20 cellular contexts compared by ENCODE assay signal in the genomic region with DNA sequence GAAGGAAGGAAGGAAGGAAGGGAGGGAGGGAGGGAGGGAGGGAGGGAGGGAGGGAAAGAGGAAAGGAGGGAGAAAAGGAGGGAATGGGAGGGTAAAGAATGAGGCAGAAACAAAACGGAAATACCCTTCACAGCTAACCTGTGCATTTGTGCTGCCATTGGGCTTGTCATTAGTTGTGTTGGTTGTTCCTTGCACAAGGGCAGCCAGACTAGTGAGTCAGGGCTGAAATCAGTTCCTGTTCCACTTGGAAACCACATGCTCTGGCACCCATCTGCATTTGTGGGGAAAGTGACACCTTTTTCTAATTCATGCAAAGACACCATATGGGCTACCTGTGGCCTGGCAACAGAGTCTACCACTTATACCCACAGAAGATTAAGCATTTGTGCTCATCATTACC.
DNase-seq lines count a peak whose midpoint lies in the region; ATAC-seq and TF ChIP-seq lines count a peak whose summit lies in the region.
"Had no signal": no experiment of that assay in that cellular context is flagged by ENCODE, and none has a peak within 500 bp of the region (broad histone marks: within the 10 kb centered on the region; RNA-seq: fewer than 3 reads in every experiment).

No MANE protein-coding gene starts in this region.

- no peaks in the 10 kb centered on the region for H3K4me1 Mint-ChIP-seq in Calu3 (ENCODE audit: low read depth, unreplicated experiment)
- no peaks in the 10 kb centered on the region for H3K4me1 Mint-ChIP-seq in activated CD8-positive, alpha-beta memory T cell treated with anti-CD3 and anti-CD28 coated beads, Interleukin-2, amount 10 ng/mL, durations not matched to agents 7 days and 5 days

- H3K4me3 ChIP-seq in HUES48 (ENCODE audit: low read depth, low read length): no peak overlapping the region
- no peak overlapping the region for H3K4me3 ChIP-seq in effector memory CD4-positive, alpha-beta T cell (ENCODE audit: insufficient read depth, low read depth, low read length, poor library complexity, severe bottlenecking)
- H3K4me3 ChIP-seq in WERI-Rb-1 (ENCODE audit: low read depth, low read length): no peak overlapping the region
- H3K4me3 ChIP-seq: sigmoid colon had no signal

- no peak for ATAC-seq in activated CD8-positive, alpha-beta memory T cell treated with anti-CD3 and anti-CD28 coated beads, Interleukin-2, amount 10 ng/mL, durations not matched to agents 7 days and 5 days
- ATAC-seq: left cardiac atrium; stimulated activated naive CD8-positive, alpha-beta T cell treated with anti-CD3 and anti-CD28 coated beads, Interleukin-15, Interleukin-2, amounts not matched to agents 100 U/mL and 50 U/mL, for 24 hours had no signal

- H3K27ac ChIP-seq in HUES48 (ENCODE audit: low read depth, low read length) (peak overlapping the region; percentile 65), WERI-Rb-1 (no peak overlapping the region)
- no peak overlapping the region for H3K27ac ChIP-seq in effector memory CD4-positive, alpha-beta T cell (ENCODE audit: insufficient read depth, low read length, poor library complexity, severe bottlenecking)
- H3K27ac ChIP-seq: sigmoid colon had no signal

- H3K27me3 Mint-ChIP-seq in Calu3 (ENCODE audit: unreplicated experiment): no peaks in the 10 kb centered on the region
- H3K27me3 Mint-ChIP-seq in activated CD8-positive, alpha-beta memory T cell treated with anti-CD3 and anti-CD28 coated beads, Interleukin-2, amount 10 ng/mL, durations not matched to agents 7 days and 5 days: no peaks in the 10 kb centered on the region

- H3K4me1 ChIP-seq in HUES48 (ENCODE audit: control insufficient read depth, insufficient read depth, low read length): peaks cover 26% of the 10 kb centered on the region
- no peaks in the 10 kb centered on the region for H3K4me1 ChIP-seq in effector memory CD4-positive, alpha-beta T cell (ENCODE audit: control insufficient read depth, insufficient read depth, low read length, poor library complexity, severe bottlenecking)
- H3K4me1 ChIP-seq: sigmoid colon had no signal

- intact Hi-C loops in Calu3 (cut with micrococcal nuclease; ENCODE audit: unreplicated experiment): no loop called here

- no peak overlapping the region for H3K27ac Mint-ChIP-seq in Calu3 (ENCODE audit: unreplicated experiment)
- no peak overlapping the region for H3K27ac Mint-ChIP-seq in activated CD8-positive, alpha-beta memory T cell treated with anti-CD3 and anti-CD28 coated beads, Interleukin-2, amount 10 ng/mL, durations not matched to agents 7 days and 5 days
- H3K27ac Mint-ChIP-seq: activated naive CD4-positive, alpha-beta T cell treated with anti-CD3 and anti-CD28 coated beads for 36 hours; T-helper 1 cell treated with Interleukin-12 subunit alpha and Interleukin-12 subunit beta and Interleukin-4 antibody, amounts not matched to agents 30 μg/mL and 1 μg/mL, for 36 hours had no signal

- no peak overlapping the region for H3K9ac ChIP-seq in HUES48 (ENCODE audit: low read depth, low read length)

- TF ChIP-seq CTCF in Calu3 (IDR thresholded peaks at IDR 0.05; ENCODE audit: unreplicated experiment): no peak
- TF ChIP-seq CTCF in WERI-Rb-1 (IDR thresholded peaks at IDR 0.05; ENCODE audit: low read depth, low read length): no peak

- CTCF ChIA-PET in Calu3 (lab: Charles Lee): no interaction called here
- CTCF ChIA-PET in activated CD8-positive, alpha-beta memory T cell treated with anti-CD3 and anti-CD28 coated beads, Interleukin-2, amount 10 ng/mL, durations not matched to agents 7 days and 5 days (lab: Charles Lee): no interaction called here

- H3K9me3 ChIP-seq in HUES48 (ENCODE audit: control insufficient read depth, insufficient read depth, low read length) (no peaks in the 10 kb centered on the region), WERI-Rb-1 (ENCODE audit: severe bottlenecking) (no peaks in the 10 kb centered on the region)
- H3K9me3 ChIP-seq in effector memory CD4-positive, alpha-beta T cell (ENCODE audit: control insufficient read depth, low read length): no peaks in the 10 kb centered on the region
- H3K9me3 ChIP-seq: sigmoid colon had no signal

- H3K36me3 ChIP-seq in HUES48 (ENCODE audit: control insufficient read depth, insufficient read depth, low read length): no peaks in the 10 kb centered on the region
- H3K36me3 ChIP-seq in effector memory CD4-positive, alpha-beta T cell (ENCODE audit: control insufficient read depth, insufficient read depth, low read length): no peaks in the 10 kb centered on the region
- H3K36me3 ChIP-seq in WERI-Rb-1: no peaks in the 10 kb centered on the region
- H3K36me3 ChIP-seq: sigmoid colon had no signal

- H3K4me3 Mint-ChIP-seq in Calu3 (ENCODE audit: low read depth, unreplicated experiment): no peak overlapping the region
- H3K4me3 Mint-ChIP-seq in activated CD8-positive, alpha-beta memory T cell treated with anti-CD3 and anti-CD28 coated beads, Interleukin-2, amount 10 ng/mL, durations not matched to agents 7 days and 5 days: no peak overlapping the region
- H3K4me3 Mint-ChIP-seq: activated naive CD4-positive, alpha-beta T cell treated with anti-CD3 and anti-CD28 coated beads for 36 hours; T-helper 1 cell treated with Interleukin-12 subunit alpha and Interleukin-12 subunit beta and Interleukin-4 antibody, amounts not matched to agents 30 μg/mL and 1 μg/mL, for 36 hours had no signal

- peak; percentile 29 for DNase-seq in AG20443 (ENCODE audit: low spot score)
- peak; percentile 69 for DNase-seq in NCI-H69 (lab: John Stamatoyannopoulos, UW)
- DNase-seq in cerebellum (ENCODE audit: low spot score): peak; percentile 46
- DNase-seq in Calu3: no peak
- DNase-seq in effector memory CD4-positive, alpha-beta T cell: no peak
- DNase-seq in WERI-Rb-1: no peak
- no peak for DNase-seq in activated CD8-positive, alpha-beta memory T cell treated with anti-CD3 and anti-CD28 coated beads, Interleukin-2, amount 10 ng/mL, durations not matched to agents 7 days and 5 days
- DNase-seq: activated CD4-positive, alpha-beta T cell treated with anti-CD3 and anti-CD28 coated beads for 4 hours; activated CD8-positive, alpha-beta memory T cell treated with anti-CD3 and anti-CD28 coated beads for 24 hours; activated naive CD4-positive, alpha-beta T cell treated with anti-CD3 and anti-CD28 coated beads for 36 hours; activated T-cell treated with anti-CD3 and anti-CD28 coated beads, Interleukin-2, amount 50 U/mL, for 48 hours; cortex of kidney; left cardiac atrium; NCI-H1092; NCI-H2029; sigmoid colon; stimulated activated CD4-positive, alpha-beta T cell treated with anti-CD3 and anti-CD28 coated beads, Interleukin-15, amount 100 ng/mL, for 24 hours; stimulated activated naive CD8-positive, alpha-beta T cell treated with anti-CD3 and anti-CD28 coated beads, Interleukin-15, Interleukin-2, amounts not matched to agents 100 U/mL and 50 U/mL, for 24 hours had no signal

- no TSS peak for BruUV-seq in Calu3 (replicated peaks; lab: Mats Ljungman, UMichigan)

- no peaks in the 10 kb centered on the region for H3K36me3 Mint-ChIP-seq in Calu3 (ENCODE audit: insufficient read depth, unreplicated experiment)
- H3K36me3 Mint-ChIP-seq in activated CD8-positive, alpha-beta memory T cell treated with anti-CD3 and anti-CD28 coated beads, Interleukin-2, amount 10 ng/mL, durations not matched to agents 7 days and 5 days: no peaks in the 10 kb centered on the region

- H3K27me3 ChIP-seq in HUES48 (ENCODE audit: control insufficient read depth, insufficient read depth, low read length) (no peaks in the 10 kb centered on the region), WERI-Rb-1 (ENCODE audit: insufficient read depth, low read depth, severe bottlenecking) (no peaks in the 10 kb centered on the region)
- H3K27me3 ChIP-seq in effector memory CD4-positive, alpha-beta T cell (replicated peaks; ENCODE audit: control insufficient read depth, insufficient read depth, low read length, poor library complexity, severe bottlenecking): no peaks in the 10 kb centered on the region
- H3K27me3 ChIP-seq: sigmoid colon had no signal

- peaks cover 13% of the 10 kb centered on the region for H3K9me3 Mint-ChIP-seq in Calu3 (ENCODE audit: low read depth, unreplicated experiment)
- H3K9me3 Mint-ChIP-seq in activated CD8-positive, alpha-beta memory T cell treated with anti-CD3 and anti-CD28 coated beads, Interleukin-2, amount 10 ng/mL, durations not matched to agents 7 days and 5 days (ENCODE audit: low read depth): peaks cover 3% of the 10 kb centered on the region
- H3K9me3 Mint-ChIP-seq: activated naive CD4-positive, alpha-beta T cell treated with anti-CD3 and anti-CD28 coated beads for 36 hours; T-helper 1 cell treated with Interleukin-12 subunit alpha and Interleukin-12 subunit beta and Interleukin-4 antibody, amounts not matched to agents 30 μg/mL and 1 μg/mL, for 36 hours had no signal

Comparison
In these comparisons a context has a peak if more than half of its experiments do, and no peak if none do; other contexts are left out.
1. DNase-seq: peak in AG20443 (single experiment), NCI-H69 (single experiment) and cerebellum (single experiment); none in Calu3 (single experiment), effector memory CD4-positive, alpha-beta T cell (0 of 3), WERI-Rb-1 (single experiment) and activated CD8-positive, alpha-beta memory T cell treated with anti-CD3 and anti-CD28 coated beads, Interleukin-2, amount 10 ng/mL, durations not matched to agents 7 days and 5 days (single experiment).